ENCODE assay signal across 14 cellular contexts in genomic region chrX:17412692-17413091, GRCh38. TPM values are rescaled to one million over a fixed set of nuclear protein-coding genes. Genes with fewer than 3 reads are reported as not detected.
DNase-seq lines count a peak whose midpoint lies in the region; ATAC-seq and TF ChIP-seq lines count a peak whose summit lies in the region.
"Had no signal": no experiment of that assay in that cellular context is flagged by ENCODE, and none has a peak within 500 bp of the region (broad histone marks: within the 10 kb centered on the region; RNA-seq: fewer than 3 reads in every experiment).

No MANE protein-coding gene starts in this region.

- H2BK5ac ChIP-seq in IMR-90 (ENCODE audit: low read depth, low read length, poor library complexity, severe bottlenecking) (peak overlapping the region; percentile 59), mesenchymal stem cell (ENCODE audit: low read depth, low read length, poor library complexity, severe bottlenecking) (no peak overlapping the region)

- H2BK120ac ChIP-seq in IMR-90 (ENCODE audit: low read depth, low read length) (0 out of 2 replicates have a peak overlapping the region, but pooled peaks have one; percentile 5), mesenchymal stem cell (ENCODE audit: low read depth, low read length) (no peak overlapping the region)

- POLR2A ChIA-PET in IMR-90 (lab: Charles Lee; ENCODE audit: unreplicated experiment): no interaction called here

- no peak overlapping the region for H2BK20ac ChIP-seq in IMR-90 (ENCODE audit: low read depth, low read length)

- no peak overlapping the region for H3K4me3 ChIP-seq in IMR-90 (ENCODE audit: insufficient read depth, low read depth, low read length)
- H3K4me3 ChIP-seq in mesenchymal stem cell (ENCODE audit: insufficient read depth in 1 of 2, low read depth in 1 of 2, low read length in 2 of 2): peak overlapping the region in 1 of 2 experiments; percentile 13
- H3K4me3 ChIP-seq: coronary artery had no signal

- intact Hi-C loops in IMR-90 (cut with micrococcal nuclease): no loop called here

- H3K27me3 ChIP-seq in IMR-90 (ENCODE audit: control insufficient read depth, insufficient read depth, low read length) (peaks cover 8% of the 10 kb centered on the region), mesenchymal stem cell (ENCODE audit: control insufficient read depth in 1 of 2, insufficient read depth in 1 of 2, low read length in 2 of 2) (peaks cover 0 to 20% of the 10 kb centered on the region in 2 experiments)

- H3K14ac ChIP-seq in IMR-90 (replicated peaks; ENCODE audit: low read depth, low read length) (no peak overlapping the region), mesenchymal stem cell (ENCODE audit: low read length in 2 of 2) (no peak overlapping the region)

- TF ChIP-seq RAD21 in IMR-90 (IDR thresholded peaks at IDR 0.05; ENCODE audit: low read length): no peak

- no peaks in the 10 kb centered on the region for H4K20me1 ChIP-seq in IMR-90 (ENCODE audit: insufficient read depth, low read length)

- no peak overlapping the region for H4K5ac ChIP-seq in IMR-90 (ENCODE audit: low read depth, low read length)

- H2AFZ ChIP-seq in IMR-90 (replicated peaks; ENCODE audit: low read length, poor library complexity) (no peak overlapping the region), mesenchymal stem cell (ENCODE audit: low read depth, low read length) (no peak overlapping the region)

- H3K36me3 ChIP-seq in IMR-90 (ENCODE audit: control insufficient read depth, insufficient read depth, low read length) (no peaks in the 10 kb centered on the region), mesenchymal stem cell (ENCODE audit: control insufficient read depth in 1 of 2, insufficient read depth in 2 of 2, low read depth in 1 of 2, low read length in 2 of 2) (no peaks in the 10 kb centered on the region)

- no CpG with 5 or more reads among the region's 4 CpGs for WGBS in IMR-90 (ENCODE audit: extremely low coverage in 2 of 2, insufficient read length in 1 of 2), 2 experiments
- 75% methylated on average over 2 of the region's 4 CpGs for WGBS in mesenchymal stem cell

- H3K9me3 ChIP-seq in IMR-90 (ENCODE audit: control insufficient read depth, insufficient read depth, low read length) (no peaks in the 10 kb centered on the region), mesenchymal stem cell (ENCODE audit: control insufficient read depth, low read length) (no peaks in the 10 kb centered on the region)

- DNase-seq in Caki2 (ENCODE audit: low read depth) (peak; percentile 65), IMR-90 (peak; percentile 87), astrocyte of the hippocampus (ENCODE audit: low read depth, low spot score) (peak; percentile 60), mesenchymal stem cell (peak; percentile 14), NOMO-1 treated with dmso at 0.1 percent for 144 hours (lab: John Stamatoyannopoulos, UW; ENCODE audit: unreplicated experiment) (no peak), putamen (ENCODE audit: low spot score) (no peak), T-helper 9 cell (no peak)
- DNase-seq: activated CD4-positive, alpha-beta memory T cell treated with anti-CD3 and anti-CD28 coated beads, Interleukin-2, amount 10 ng/mL, durations not matched to agents 7 days and 5 days; activated naive CD4-positive, alpha-beta T cell treated with anti-CD3 and anti-CD28 coated beads for 36 hours; CD8-positive, alpha-beta memory T cell; left ventricle myocardium superior; NCI-H82 had no signal

- no peak for TF ChIP-seq POLR2A in IMR-90 (IDR thresholded peaks at IDR 0.05; ENCODE audit: low read depth, low read length)

- H3K18ac ChIP-seq in IMR-90 (ENCODE audit: low read depth, low read length) (0 out of 2 replicates have a peak overlapping the region, but pooled peaks have one; percentile 14), mesenchymal stem cell (ENCODE audit: low read depth in 1 of 2, low read length in 2 of 2) (no peak overlapping the region)

- no peaks in the 10 kb centered on the region; the same call in 1 of the 2 replicates for H3K9me1 ChIP-seq in IMR-90 (ENCODE audit: insufficient read depth, low read length)

- dilution Hi-C loops in IMR-90 (cut with HindIII; ENCODE audit: low sequenced_read_pairs, unreplicated experiment): no loop called here

- no TSS peak for BruUV-seq in IMR-90 (replicated peaks; lab: Mats Ljungman, UMichigan)

- H2AK9ac ChIP-seq in IMR-90 (replicated peaks; ENCODE audit: low read depth, low read length, poor library complexity): no peak overlapping the region

- H3K4me1 ChIP-seq in IMR-90 (ENCODE audit: control insufficient read depth, insufficient read depth, low read length) (peaks cover 12% of the 10 kb centered on the region), mesenchymal stem cell (ENCODE audit: control insufficient read depth, insufficient read depth, low read depth, low read length) (peaks cover 10% of the 10 kb centered on the region)

- no peak overlapping the region for H4K8ac ChIP-seq in IMR-90 (ENCODE audit: low read depth in 2 of 2, low read length in 2 of 2)
- no peak overlapping the region for H4K8ac ChIP-seq in mesenchymal stem cell (ENCODE audit: low read length)

- H2BK12ac ChIP-seq in mesenchymal stem cell (ENCODE audit: low read length in 2 of 2): no peak overlapping the region

- H3K9ac ChIP-seq in IMR-90 (ENCODE audit: low read depth, low read length) (no peak overlapping the region), mesenchymal stem cell (ENCODE audit: low read length) (peak overlapping the region; percentile 69)

- CTCF ChIA-PET in IMR-90 (lab: Yijun Ruan, JAX): no interaction called here

- H3K79me1 ChIP-seq in IMR-90 (ENCODE audit: low read depth in 1 of 2, low read length in 2 of 2) (no peaks in the 10 kb centered on the region; a peak in 1 of 4 replicates), mesenchymal stem cell (replicated peaks; ENCODE audit: low read length, poor library complexity, severe bottlenecking) (no peaks in the 10 kb centered on the region)

- H3K4me2 ChIP-seq in IMR-90 (ENCODE audit: low read depth, low read length) (peak overlapping the region; percentile 20; the same call in 1 of the 2 replicates), mesenchymal stem cell (ENCODE audit: low read length, poor library complexity, severe bottlenecking) (no peak overlapping the region)

- TF ChIP-seq CTCF in IMR-90 (conservative IDR thresholded peaks at IDR 0.05; ENCODE audit: low read depth, low read length): no peak

- H4K91ac ChIP-seq in IMR-90 (ENCODE audit: insufficient read depth, low read depth, low read length) (no peak overlapping the region), mesenchymal stem cell (ENCODE audit: low read length) (no peak overlapping the region)

- peak; percentile 46 for ATAC-seq in IMR-90 (ENCODE audit: low read depth)
- ATAC-seq in GM19035 (IDR thresholded peaks at IDR 0.05; ENCODE audit: unreplicated experiment): no peak
- ATAC-seq: left ventricle myocardium superior had no signal

- H3K27ac ChIP-seq in IMR-90 (ENCODE audit: insufficient read depth, low read length): 0 out of 2 replicates have a peak overlapping the region, but pooled peaks have one; percentile 26
- peak overlapping the region; percentile 80 for H3K27ac ChIP-seq in mesenchymal stem cell (ENCODE audit: low read length, poor library complexity, severe bottlenecking)
- H3K27ac ChIP-seq: coronary artery had no signal

- in situ Hi-C loops in Caki2 (cut with HindIII; ENCODE audit: low pct_unique_long_range_greater_than_20kb, low sequenced_read_pairs) (no loop called here), IMR-90 (cut with MboI; ENCODE audit: low sequenced_read_pairs) (no loop called here)

- no peak overlapping the region for H3K4ac ChIP-seq in IMR-90 (ENCODE audit: low read depth, low read length)
- H3K4ac ChIP-seq in mesenchymal stem cell (ENCODE audit: low read depth in 1 of 2, low read length in 2 of 2): no peak overlapping the region

- H3K23ac ChIP-seq in IMR-90 (ENCODE audit: low read depth, low read length): no peak overlapping the region
- H3K23ac ChIP-seq in mesenchymal stem cell (ENCODE audit: low read length in 2 of 2): no peak overlapping the region

- H2BK15ac ChIP-seq in IMR-90 (ENCODE audit: low read depth, low read length) (no peak overlapping the region), mesenchymal stem cell (ENCODE audit: low read depth, poor library complexity, severe bottlenecking) (no peak overlapping the region)

- H2AK5ac ChIP-seq in IMR-90 (ENCODE audit: low read depth, low read length) (no peak overlapping the region), mesenchymal stem cell (ENCODE audit: low read length, severe bottlenecking) (no peak overlapping the region)

- no peak overlapping the region for H3K56ac ChIP-seq in IMR-90 (ENCODE audit: extremely low read depth, insufficient read depth, low read length)

TF ChIP-seq in IMR-90, 13 proteins besides CTCF, POLR2A, EP300 and RAD21:
- peak; percentile 77 for TF ChIP-seq FOS (IDR thresholded peaks at IDR 0.05; ENCODE audit: low read depth, low read length)
- TF ChIP-seq CEBPB (IDR thresholded peaks at IDR 0.05; ENCODE audit: low read depth, low read length): no peak

RNA-seq across cellular contexts. Expression of gene NHS, which starts 37.7 kb away (rescaled TPM):
- 2.4 TPM in 2 replicates for total RNA-seq in Caki2 (2014; rRNA removed; shearing (Covaris generic); ENCODE audit: low replicate concordance)
- 0.83 and 0.90 TPM in 2 replicates for total RNA-seq in IMR-90 (2012; rRNA removed)
- 0.36 TPM in 2 replicates for polyA plus RNA-seq in IMR-90 (2012; rRNA removed)
- polyA plus RNA-seq in IMR-90 (2012; cell fraction: cytosol; rRNA removed): 0.08 and 0.13 TPM in 2 replicates
- 0.55 and 1.3 TPM in 2 replicates for polyA plus RNA-seq in IMR-90 (2012; cell fraction: nucleus; rRNA removed; ENCODE audit: low replicate concordance)
- polyA plus RNA-seq in mesenchymal stem cell (2013, experiment 1 of 2): 0.03 TPM
- 0.03 TPM for polyA plus RNA-seq in mesenchymal stem cell (2013, experiment 2 of 2)
- polyA plus RNA-seq: CD8-positive, alpha-beta memory T cell had no signal

Comparison
In these comparisons a context has a peak if more than half of its experiments do, and no peak if none do; other contexts are left out.
1. DNase-seq: peak in Caki2 (single experiment), IMR-90 (single experiment), astrocyte of the hippocampus (single experiment) and mesenchymal stem cell (single experiment); none in NOMO-1 treated with dmso at 0.1 percent for 144 hours (single experiment), putamen (single experiment) and T-helper 9 cell (single experiment).